8 cellular contexts compared by ENCODE assay signal in genomic region chr11:66311470-66311964, GRCh38. TPM values are rescaled to one million over a fixed set of nuclear protein-coding genes. Genes with fewer than 3 reads are reported as not detected.
A peak's percentile ranks its signal among the peaks of the same experiment; 100 is the strongest.
DNase-seq lines count a peak whose midpoint lies in the region; ATAC-seq, FAIRE-seq and TF ChIP-seq lines count a peak whose summit lies in the region.

No MANE protein-coding gene starts in this region.

- H3K4me3 ChIP-seq in RWPE2 (ENCODE audit: severe bottlenecking), result peak overlapping the region; percentile 40
- peak overlapping the region; percentile 59 for H3K4me3 ChIP-seq in fibroblast of mammary gland (ENCODE audit: control insufficient read depth, low read depth, low read length)
- H3K4me3 ChIP-seq in small intestine (ENCODE audit: low read depth in 1 of 2, low read length in 2 of 2), result peak overlapping the region in 1 of 2 donors; percentile 25

- FAIRE-seq in small intestine (lab: Jason Lieb, UNC) (no peak), H54 (lab: Jason Lieb, UNC) (no peak)

- ATAC-seq in GM18909 (IDR thresholded peaks at IDR 0.05; ENCODE audit: poor library complexity, unreplicated experiment), result peak; percentile 3
- no peak for ATAC-seq in RWPE2 (ENCODE audit: low read depth)
- no peak for ATAC-seq in HG02938 (IDR thresholded peaks at IDR 0.05; ENCODE audit: unreplicated experiment)
- no peak for ATAC-seq in GM18867 (IDR thresholded peaks at IDR 0.05; ENCODE audit: unreplicated experiment)
- ATAC-seq in HG03108 (IDR thresholded peaks at IDR 0.05; ENCODE audit: unreplicated experiment), result no peak

- TF ChIP-seq CTCF in RWPE2 (IDR thresholded peaks at IDR 0.05; ENCODE audit: poor library complexity, severe bottlenecking), result no peak
- peak; percentile 86 for TF ChIP-seq CTCF in fibroblast of mammary gland (conservative IDR thresholded peaks at IDR 0.05; ENCODE audit: control insufficient read depth, insufficient read depth, low read depth, low read length)

- H3K36me3 ChIP-seq in RWPE2 (ENCODE audit: low read depth), result no peaks in the 10 kb centered on the region
- no peaks in the 10 kb centered on the region for H3K36me3 ChIP-seq in small intestine (ENCODE audit: control insufficient read depth in 2 of 2, insufficient read depth in 2 of 2, low read length in 2 of 2)

- DNase-seq in RWPE2 (ENCODE audit: low spot score), result no peak
- DNase-seq in fibroblast of mammary gland (ENCODE audit: low read depth), result no peak
- no peak for DNase-seq in small intestine
- no peak for DNase-seq in H54 (ENCODE audit: insufficient read length, low spot score)

- TF ChIP-seq POLR2A in H54 (IDR thresholded peaks at IDR 0.05; ENCODE audit: low read depth, low read length), result no peak

- H3K27ac ChIP-seq in RWPE2 (ENCODE audit: poor library complexity, severe bottlenecking) (peak overlapping the region; percentile 42), small intestine (ENCODE audit: low read depth in 1 of 2, low read length in 1 of 2) (peak overlapping the region; percentile 85 to 86)

- H3K4me1 ChIP-seq in RWPE2 (ENCODE audit: insufficient read depth, poor library complexity, severe bottlenecking) (no peaks in the 10 kb centered on the region), small intestine (ENCODE audit: control insufficient read depth in 2 of 2, insufficient read depth in 1 of 2, low read depth in 1 of 2, low read length in 1 of 2) (peaks cover 0 to 2% of the 10 kb centered on the region in 2 donors)

- H3K27me3 ChIP-seq in RWPE2 (ENCODE audit: insufficient read depth, poor library complexity, severe bottlenecking) (no peaks in the 10 kb centered on the region), small intestine (ENCODE audit: control insufficient read depth in 2 of 2, insufficient read depth in 2 of 2, low read length in 2 of 2) (no peaks in the 10 kb centered on the region)

- 32 to 41% (median 33%) methylated on average over 24 to 26 of the region's 26 CpGs for WGBS in small intestine, 3 donors

- H3K9me3 ChIP-seq in RWPE2 (ENCODE audit: severe bottlenecking), result no peaks in the 10 kb centered on the region
- H3K9me3 ChIP-seq in small intestine (ENCODE audit: control insufficient read depth, low read depth), result no peaks in the 10 kb centered on the region

RNA-seq across cellular contexts. Expression of gene CD248, which starts 5.3 kb away (rescaled TPM):
- polyA plus RNA-seq in small intestine, result 10 to 100 TPM in 1 of 3 donors, 1 to 10 TPM in 1, not detected in 1; 1.6 to 35.7 TPM

RNA-seq across cellular contexts. Expression of gene TMEM151A, which starts 19.8 kb away (rescaled TPM):
- under 1 TPM in 2 of 3 donors, not detected in 1; 0.54 to 0.91 TPM for polyA plus RNA-seq in small intestine

RNA-seq across cellular contexts. Expression of gene YIF1A, which starts 22.6 kb away (rescaled TPM):
- 100 to 1,000 TPM; 127 to 144 (median 143) TPM for polyA plus RNA-seq in small intestine

RNA-seq across cellular contexts. Expression of gene RIN1, which starts 24.7 kb away (rescaled TPM):
- 1 to 10 TPM; 5.8 to 9.6 (median 7.3) TPM for polyA plus RNA-seq in small intestine

RNA-seq across cellular contexts. Expression of gene BRMS1, which starts 33.4 kb away (rescaled TPM):
- 10 to 100 TPM; 72.2 to 77.5 (median 73.2) TPM for polyA plus RNA-seq in small intestine
